1 cellular context compared by ENCODE assay signal in the genomic region with DNA sequence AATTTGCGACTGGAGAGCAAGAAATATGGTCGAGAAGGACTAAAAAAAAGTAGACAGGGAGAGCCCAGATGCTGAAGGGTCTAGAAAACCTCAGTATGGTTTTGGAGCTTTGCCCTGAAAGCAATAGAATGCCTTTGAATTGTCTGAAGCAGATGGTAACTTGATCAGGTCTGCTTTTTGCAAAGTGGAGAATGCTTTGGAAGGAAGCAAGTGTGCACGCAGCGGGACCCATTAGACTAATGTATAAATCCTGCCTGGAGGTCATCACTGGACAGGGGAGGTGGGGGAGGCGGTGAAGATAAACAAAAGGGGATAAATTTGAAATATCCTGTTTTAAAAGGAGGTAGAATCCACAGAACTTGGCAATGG.
TF ChIP-seq lines count a peak whose summit lies in the region.

No MANE protein-coding gene starts in this region.

TF ChIP-seq in HEK293, 187 proteins besides CTCF, POLR2A, EP300 and RAD21 (continued from another document and continues in another):
- TF ChIP-seq, protein P1, sequence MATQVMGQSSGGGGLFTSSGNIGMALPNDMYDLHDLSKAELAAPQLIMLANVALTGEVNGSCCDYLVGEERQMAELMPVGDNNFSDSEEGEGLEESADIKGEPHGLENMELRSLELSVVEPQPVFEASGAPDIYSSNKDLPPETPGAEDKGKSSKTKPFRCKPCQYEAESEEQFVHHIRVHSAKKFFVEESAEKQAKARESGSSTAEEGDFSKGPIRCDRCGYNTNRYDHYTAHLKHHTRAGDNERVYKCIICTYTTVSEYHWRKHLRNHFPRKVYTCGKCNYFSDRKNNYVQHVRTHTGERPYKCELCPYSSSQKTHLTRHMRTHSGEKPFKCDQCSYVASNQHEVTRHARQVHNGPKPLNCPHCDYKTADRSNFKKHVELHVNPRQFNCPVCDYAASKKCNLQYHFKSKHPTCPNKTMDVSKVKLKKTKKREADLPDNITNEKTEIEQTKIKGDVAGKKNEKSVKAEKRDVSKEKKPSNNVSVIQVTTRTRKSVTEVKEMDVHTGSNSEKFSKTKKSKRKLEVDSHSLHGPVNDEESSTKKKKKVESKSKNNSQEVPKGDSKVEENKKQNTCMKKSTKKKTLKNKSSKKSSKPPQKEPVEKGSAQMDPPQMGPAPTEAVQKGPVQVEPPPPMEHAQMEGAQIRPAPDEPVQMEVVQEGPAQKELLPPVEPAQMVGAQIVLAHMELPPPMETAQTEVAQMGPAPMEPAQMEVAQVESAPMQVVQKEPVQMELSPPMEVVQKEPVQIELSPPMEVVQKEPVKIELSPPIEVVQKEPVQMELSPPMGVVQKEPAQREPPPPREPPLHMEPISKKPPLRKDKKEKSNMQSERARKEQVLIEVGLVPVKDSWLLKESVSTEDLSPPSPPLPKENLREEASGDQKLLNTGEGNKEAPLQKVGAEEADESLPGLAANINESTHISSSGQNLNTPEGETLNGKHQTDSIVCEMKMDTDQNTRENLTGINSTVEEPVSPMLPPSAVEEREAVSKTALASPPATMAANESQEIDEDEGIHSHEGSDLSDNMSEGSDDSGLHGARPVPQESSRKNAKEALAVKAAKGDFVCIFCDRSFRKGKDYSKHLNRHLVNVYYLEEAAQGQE (tag by site-specific recombination; IDR thresholded peaks at IDR 0.05), result no peak
- TF ChIP-seq ZBTB7A (tag by site-specific recombination; IDR thresholded peaks at IDR 0.05; ENCODE audit: low read depth), result no peak
- no peak for TF ChIP-seq SP3 (tag by site-specific recombination; IDR thresholded peaks at IDR 0.05)
- peak; percentile 54 for TF ChIP-seq GLIS1 (tag by site-specific recombination; IDR thresholded peaks at IDR 0.05)
- no peak for TF ChIP-seq KLF7 (tag by site-specific recombination; IDR thresholded peaks at IDR 0.05; ENCODE audit: borderline replicate concordance)
- no peak for TF ChIP-seq ZNF391 (tag by site-specific recombination; IDR thresholded peaks at IDR 0.05; ENCODE audit: borderline replicate concordance, low read depth)
- TF ChIP-seq ZNF394 (tag by site-specific recombination; IDR thresholded peaks at IDR 0.05; ENCODE audit: borderline replicate concordance), result no peak
- TF ChIP-seq ZNF707 (tag by site-specific recombination; IDR thresholded peaks at IDR 0.05), result no peak
- TF ChIP-seq ZNF837 (tag by site-specific recombination; IDR thresholded peaks at IDR 0.05), result no peak
- TF ChIP-seq ZNF114 (tag by site-specific recombination; IDR thresholded peaks at IDR 0.05), result no peak
- TF ChIP-seq, protein P2, sequence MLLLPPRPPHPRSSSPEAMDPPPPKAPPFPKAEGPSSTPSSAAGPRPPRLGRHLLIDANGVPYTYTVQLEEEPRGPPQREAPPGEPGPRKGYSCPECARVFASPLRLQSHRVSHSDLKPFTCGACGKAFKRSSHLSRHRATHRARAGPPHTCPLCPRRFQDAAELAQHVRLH (tag by site-specific recombination; IDR thresholded peaks at IDR 0.05), result no peak
- TF ChIP-seq ZNF398 (tag by site-specific recombination; IDR thresholded peaks at IDR 0.05), result 0 out of 2 replicates have a peak, but pooled peaks have one; percentile 14
- TF ChIP-seq GLI2 (tag by site-specific recombination; IDR thresholded peaks at IDR 0.05; ENCODE audit: borderline replicate concordance, low read depth), result peak; percentile 21; the same call in 1 of the 2 replicates
- TF ChIP-seq FEZF1 (tag by site-specific recombination; IDR thresholded peaks at IDR 0.05), result 0 out of 2 replicates have a peak, but pooled peaks have one; percentile 15
- TF ChIP-seq, protein P3, sequence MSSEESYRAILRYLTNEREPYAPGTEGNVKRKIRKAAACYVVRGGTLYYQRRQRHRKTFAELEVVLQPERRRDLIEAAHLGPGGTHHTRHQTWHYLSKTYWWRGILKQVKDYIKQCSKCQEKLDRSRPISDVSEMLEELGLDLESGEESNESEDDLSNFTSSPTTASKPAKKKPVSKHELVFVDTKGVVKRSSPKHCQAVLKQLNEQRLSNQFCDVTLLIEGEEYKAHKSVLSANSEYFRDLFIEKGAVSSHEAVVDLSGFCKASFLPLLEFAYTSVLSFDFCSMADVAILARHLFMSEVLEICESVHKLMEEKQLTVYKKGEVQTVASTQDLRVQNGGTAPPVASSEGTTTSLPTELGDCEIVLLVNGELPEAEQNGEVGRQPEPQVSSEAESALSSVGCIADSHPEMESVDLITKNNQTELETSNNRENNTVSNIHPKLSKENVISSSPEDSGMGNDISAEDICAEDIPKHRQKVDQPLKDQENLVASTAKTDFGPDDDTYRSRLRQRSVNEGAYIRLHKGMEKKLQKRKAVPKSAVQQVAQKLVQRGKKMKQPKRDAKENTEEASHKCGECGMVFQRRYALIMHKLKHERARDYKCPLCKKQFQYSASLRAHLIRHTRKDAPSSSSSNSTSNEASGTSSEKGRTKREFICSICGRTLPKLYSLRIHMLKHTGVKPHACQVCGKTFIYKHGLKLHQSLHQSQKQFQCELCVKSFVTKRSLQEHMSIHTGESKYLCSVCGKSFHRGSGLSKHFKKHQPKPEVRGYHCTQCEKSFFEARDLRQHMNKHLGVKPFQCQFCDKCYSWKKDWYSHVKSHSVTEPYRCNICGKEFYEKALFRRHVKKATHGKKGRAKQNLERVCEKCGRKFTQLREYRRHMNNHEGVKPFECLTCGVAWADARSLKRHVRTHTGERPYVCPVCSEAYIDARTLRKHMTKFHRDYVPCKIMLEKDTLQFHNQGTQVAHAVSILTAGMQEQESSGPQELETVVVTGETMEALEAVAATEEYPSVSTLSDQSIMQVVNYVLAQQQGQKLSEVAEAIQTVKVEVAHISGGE (tag by site-specific recombination; conservative IDR thresholded peaks at IDR 0.05; ENCODE audit: low read depth), result no peak; the same call in 1 of the 2 replicates
- TF ChIP-seq ZNF292 (tag by site-specific recombination; IDR thresholded peaks at IDR 0.05; ENCODE audit: borderline replicate concordance, low read depth), result no peak
- TF ChIP-seq ZNF610 (tag by site-specific recombination; IDR thresholded peaks at IDR 0.05; ENCODE audit: borderline replicate concordance), result no peak
- no peak for TF ChIP-seq GLI4 (tag by site-specific recombination; IDR thresholded peaks at IDR 0.05)
- no peak for TF ChIP-seq ZNF324 (tag by site-specific recombination; IDR thresholded peaks at IDR 0.05)
- TF ChIP-seq ZSCAN30 (tag by site-specific recombination; IDR thresholded peaks at IDR 0.05), result no peak
- TF ChIP-seq ZNF768 (tag by site-specific recombination; IDR thresholded peaks at IDR 0.05), result no peak
- TF ChIP-seq ZNF548 (tag by site-specific recombination; IDR thresholded peaks at IDR 0.05), result no peak
- TF ChIP-seq ZNF514 (tag by site-specific recombination; IDR thresholded peaks at IDR 0.05), result no peak
- TF ChIP-seq ZNF639 (tag by site-specific recombination; IDR thresholded peaks at IDR 0.05), result no peak
- no peak for TF ChIP-seq GFI1B (tag by site-specific recombination; IDR thresholded peaks at IDR 0.05)
- no peak for TF ChIP-seq RBAK (tag by site-specific recombination; IDR thresholded peaks at IDR 0.05)
- TF ChIP-seq ZBTB8A (tag by site-specific recombination; IDR thresholded peaks at IDR 0.05), result no peak
- TF ChIP-seq ZNF654 (tag by site-specific recombination; IDR thresholded peaks at IDR 0.05; ENCODE audit: low read depth), result no peak
- TF ChIP-seq ZNF311 (tag by site-specific recombination; IDR thresholded peaks at IDR 0.05; ENCODE audit: borderline replicate concordance), result no peak
- TF ChIP-seq ZBTB10 (tag by site-specific recombination; IDR thresholded peaks at IDR 0.05), result no peak
- TF ChIP-seq, protein P4, sequence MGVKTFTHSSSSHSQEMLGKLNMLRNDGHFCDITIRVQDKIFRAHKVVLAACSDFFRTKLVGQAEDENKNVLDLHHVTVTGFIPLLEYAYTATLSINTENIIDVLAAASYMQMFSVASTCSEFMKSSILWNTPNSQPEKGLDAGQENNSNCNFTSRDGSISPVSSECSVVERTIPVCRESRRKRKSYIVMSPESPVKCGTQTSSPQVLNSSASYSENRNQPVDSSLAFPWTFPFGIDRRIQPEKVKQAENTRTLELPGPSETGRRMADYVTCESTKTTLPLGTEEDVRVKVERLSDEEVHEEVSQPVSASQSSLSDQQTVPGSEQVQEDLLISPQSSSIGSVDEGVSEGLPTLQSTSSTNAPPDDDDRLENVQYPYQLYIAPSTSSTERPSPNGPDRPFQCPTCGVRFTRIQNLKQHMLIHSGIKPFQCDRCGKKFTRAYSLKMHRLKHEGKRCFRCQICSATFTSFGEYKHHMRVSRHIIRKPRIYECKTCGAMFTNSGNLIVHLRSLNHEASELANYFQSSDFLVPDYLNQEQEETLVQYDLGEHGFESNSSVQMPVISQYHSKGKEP (tag by site-specific recombination; IDR thresholded peaks at IDR 0.05), result no peak
- no peak for TF ChIP-seq MYNN (tag by site-specific recombination; IDR thresholded peaks at IDR 0.05; ENCODE audit: borderline replicate concordance)
- TF ChIP-seq ZNF555 (tag by site-specific recombination; conservative IDR thresholded peaks at IDR 0.05), result no peak
- no peak for TF ChIP-seq ZNF473 (tag by site-specific recombination; IDR thresholded peaks at IDR 0.05)
- TF ChIP-seq, protein P5, sequence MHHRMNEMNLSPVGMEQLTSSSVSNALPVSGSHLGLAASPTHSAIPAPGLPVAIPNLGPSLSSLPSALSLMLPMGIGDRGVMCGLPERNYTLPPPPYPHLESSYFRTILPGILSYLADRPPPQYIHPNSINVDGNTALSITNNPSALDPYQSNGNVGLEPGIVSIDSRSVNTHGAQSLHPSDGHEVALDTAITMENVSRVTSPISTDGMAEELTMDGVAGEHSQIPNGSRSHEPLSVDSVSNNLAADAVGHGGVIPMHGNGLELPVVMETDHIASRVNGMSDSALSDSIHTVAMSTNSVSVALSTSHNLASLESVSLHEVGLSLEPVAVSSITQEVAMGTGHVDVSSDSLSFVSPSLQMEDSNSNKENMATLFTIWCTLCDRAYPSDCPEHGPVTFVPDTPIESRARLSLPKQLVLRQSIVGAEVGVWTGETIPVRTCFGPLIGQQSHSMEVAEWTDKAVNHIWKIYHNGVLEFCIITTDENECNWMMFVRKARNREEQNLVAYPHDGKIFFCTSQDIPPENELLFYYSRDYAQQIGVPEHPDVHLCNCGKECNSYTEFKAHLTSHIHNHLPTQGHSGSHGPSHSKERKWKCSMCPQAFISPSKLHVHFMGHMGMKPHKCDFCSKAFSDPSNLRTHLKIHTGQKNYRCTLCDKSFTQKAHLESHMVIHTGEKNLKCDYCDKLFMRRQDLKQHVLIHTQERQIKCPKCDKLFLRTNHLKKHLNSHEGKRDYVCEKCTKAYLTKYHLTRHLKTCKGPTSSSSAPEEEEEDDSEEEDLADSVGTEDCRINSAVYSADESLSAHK (tag by site-specific recombination; IDR thresholded peaks at IDR 0.05), result no peak; the same call in 1 of the 2 replicates
- TF ChIP-seq, protein P6, sequence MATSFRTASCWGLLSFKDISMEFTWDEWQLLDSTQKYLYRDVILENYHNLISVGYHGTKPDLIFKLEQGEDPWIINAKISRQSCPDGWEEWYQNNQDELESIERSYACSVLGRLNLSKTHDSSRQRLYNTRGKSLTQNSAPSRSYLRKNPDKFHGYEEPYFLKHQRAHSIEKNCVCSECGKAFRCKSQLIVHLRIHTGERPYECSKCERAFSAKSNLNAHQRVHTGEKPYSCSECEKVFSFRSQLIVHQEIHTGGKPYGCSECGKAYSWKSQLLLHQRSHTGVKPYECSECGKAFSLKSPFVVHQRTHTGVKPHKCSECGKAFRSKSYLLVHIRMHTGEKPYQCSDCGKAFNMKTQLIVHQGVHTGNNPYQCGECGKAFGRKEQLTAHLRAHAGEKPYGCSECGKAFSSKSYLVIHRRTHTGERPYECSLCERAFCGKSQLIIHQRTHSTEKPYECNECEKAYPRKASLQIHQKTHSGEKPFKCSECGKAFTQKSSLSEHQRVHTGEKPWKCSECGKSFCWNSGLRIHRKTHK (tag by site-specific recombination; IDR thresholded peaks at IDR 0.05), result no peak
- TF ChIP-seq ZNF585B (tag by site-specific recombination; IDR thresholded peaks at IDR 0.05), result no peak
- TF ChIP-seq ZNF785 (tag by site-specific recombination; IDR thresholded peaks at IDR 0.05), result no peak
- no peak for TF ChIP-seq ZFP3 (tag by site-specific recombination; IDR thresholded peaks at IDR 0.05; ENCODE audit: low read depth)
- TF ChIP-seq YY1 (tag by site-specific recombination; IDR thresholded peaks at IDR 0.05), result no peak
- TF ChIP-seq ZNF777 (tag by site-specific recombination; IDR thresholded peaks at IDR 0.05; ENCODE audit: borderline replicate concordance), result no peak
- no peak for TF ChIP-seq ZNF426 (tag by site-specific recombination; IDR thresholded peaks at IDR 0.05)
- TF ChIP-seq ZNF223 (tag by site-specific recombination; IDR thresholded peaks at IDR 0.05), result no peak
